8 cellular contexts compared by ENCODE assay signal in genomic region chr6:44222987-44223470, GRCh38. TPM values are rescaled to one million over a fixed set of nuclear protein-coding genes. Genes with fewer than 3 reads are reported as not detected.
DNase-seq lines count a peak whose midpoint lies in the region; ATAC-seq and TF ChIP-seq lines count a peak whose summit lies in the region.

No MANE protein-coding gene starts in this region.

- H3K27me3 ChIP-seq in WERI-Rb-1 (ENCODE audit: insufficient read depth, low read depth, severe bottlenecking) (no peaks in the 10 kb centered on the region), skeletal muscle tissue (ENCODE audit: control insufficient read depth in 3 of 3, insufficient read depth in 3 of 3, low read length in 3 of 3) (no peaks in the 10 kb centered on the region)

- H3K9me3 Mint-ChIP-seq in glutamatergic neuron (ENCODE audit: unreplicated experiment), result peaks cover 2% of the 10 kb centered on the region

- H3K4me3 Mint-ChIP-seq in glutamatergic neuron (ENCODE audit: unreplicated experiment), result peak overlapping the region; percentile 78

- no peaks in the 10 kb centered on the region for H3K36me3 Mint-ChIP-seq in glutamatergic neuron (ENCODE audit: unreplicated experiment)

- peaks cover 31% of the 10 kb centered on the region for H3K4me1 Mint-ChIP-seq in glutamatergic neuron (ENCODE audit: low read depth, unreplicated experiment)

- H3K9ac ChIP-seq in skeletal muscle tissue (ENCODE audit: low read depth in 1 of 3, low read length in 3 of 3), result peak overlapping the region in 2 of 3 donors; percentile 74 to 85

- H3K36me3 ChIP-seq in WERI-Rb-1 (peaks cover 20% of the 10 kb centered on the region), skeletal muscle tissue (ENCODE audit: control insufficient read depth in 3 of 3, insufficient read depth in 3 of 3, low read length in 3 of 3) (peaks cover 0 to 2% (median 0%) of the 10 kb centered on the region in 3 donors)

- peak overlapping the region; percentile 91 for H3K27ac ChIP-seq in WERI-Rb-1
- peak overlapping the region; percentile 94 for H3K27ac ChIP-seq in skeletal muscle tissue (ENCODE audit: low read depth, low read length)

- DNase-seq in ACHN, result peak; percentile 23
- DNase-seq in WERI-Rb-1, result no peak
- no peak for DNase-seq in glutamatergic neuron
- no peak for DNase-seq in activated gamma-delta T cell (lab: John Stamatoyannopoulos, UW)
- no peak for DNase-seq in Ammon's horn (ENCODE audit: low spot score)
- no peak for DNase-seq in NCI-H2029 (lab: John Stamatoyannopoulos, UW)

- H3K9me3 ChIP-seq in WERI-Rb-1 (ENCODE audit: severe bottlenecking), result no peaks in the 10 kb centered on the region
- no peaks in the 10 kb centered on the region for H3K9me3 ChIP-seq in skeletal muscle tissue (ENCODE audit: control insufficient read depth in 3 of 3, low read length in 3 of 3)

- 0 out of 2 replicates have a peak, but pooled peaks have one; percentile 18 for TF ChIP-seq CTCF in WERI-Rb-1 (IDR thresholded peaks at IDR 0.05; ENCODE audit: low read depth, low read length)
- TF ChIP-seq CTCF in glutamatergic neuron (IDR thresholded peaks at IDR 0.05; ENCODE audit: partially characterized antibody, unreplicated experiment), result no peak

- H3K4me3 ChIP-seq in WERI-Rb-1 (ENCODE audit: low read depth, low read length) (peak overlapping the region; percentile 52), skeletal muscle tissue (ENCODE audit: low read length in 3 of 3) (peak overlapping the region; percentile 65 to 73 (median 66))

- H3K27ac Mint-ChIP-seq in glutamatergic neuron (ENCODE audit: unreplicated experiment), result peak overlapping the region; percentile 33

- in situ Hi-C loops in ACHN (cut with HindIII; ENCODE audit: low pct_ligation_motif_present, low pct_unique_long_range_greater_than_20kb, low sequenced_read_pairs), result no loop called here

- peak; percentile 4 for ATAC-seq in GM21786 (IDR thresholded peaks at IDR 0.05; ENCODE audit: unreplicated experiment)

- H3K27me3 Mint-ChIP-seq in glutamatergic neuron (ENCODE audit: unreplicated experiment), result peaks cover 5% of the 10 kb centered on the region

- H3K4me1 ChIP-seq in skeletal muscle tissue (ENCODE audit: control insufficient read depth in 3 of 3, insufficient read depth in 3 of 3, low read length in 3 of 3), result peaks cover 72 to 75% (median 74%) of the 10 kb centered on the region in 3 donors

RNA-seq across cellular contexts. Expression of gene SLC29A1, which starts 0.4 kb away (rescaled TPM):
- total RNA-seq in glutamatergic neuron (ENCODE audit: unreplicated experiment) (20.0 TPM), skeletal muscle tissue (14.6 TPM)

RNA-seq across cellular contexts. Expression of gene MYMX, which starts 6.3 kb away (rescaled TPM):
- 0.91 TPM for total RNA-seq in glutamatergic neuron (ENCODE audit: unreplicated experiment)
- total RNA-seq in skeletal muscle tissue, result 7.3 TPM

RNA-seq across cellular contexts. Expression of gene HSP90AB1, which starts 23.9 kb away (rescaled TPM):
- 771 TPM for total RNA-seq in glutamatergic neuron (ENCODE audit: unreplicated experiment)
- total RNA-seq in skeletal muscle tissue, result 474 TPM

RNA-seq across cellular contexts. Expression of gene SLC35B2, which starts 34.3 kb away (rescaled TPM):
- total RNA-seq in glutamatergic neuron (ENCODE audit: unreplicated experiment) (71.8 TPM), skeletal muscle tissue (26.1 TPM)

RNA-seq across cellular contexts. Expression of gene NFKBIE, which starts 42.3 kb away (rescaled TPM):
- total RNA-seq in glutamatergic neuron (ENCODE audit: unreplicated experiment) (15.3 TPM), skeletal muscle tissue (6.3 TPM)
